ENCODE assay signal across 16 cellular contexts in the genomic region with DNA sequence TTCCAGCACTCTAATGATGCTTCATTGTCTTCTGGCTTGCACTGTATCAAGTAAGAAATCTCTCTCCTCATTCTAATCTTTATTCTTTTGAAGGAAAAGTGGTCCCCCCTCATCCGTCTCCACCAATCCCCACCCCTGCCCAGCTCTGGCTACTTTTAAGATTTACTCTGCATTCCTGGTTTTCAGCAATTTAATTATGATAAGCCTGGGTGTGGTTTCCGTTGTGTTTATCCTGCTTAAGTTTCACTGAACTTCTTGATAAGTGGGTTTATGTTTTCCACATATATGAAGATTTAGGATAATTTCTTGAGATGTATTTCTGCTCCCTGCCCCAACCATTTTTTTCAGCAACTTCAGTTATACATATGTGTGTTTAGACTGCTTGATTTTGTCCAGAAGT.
"Had no signal": no experiment of that assay in that cellular context is flagged by ENCODE, and none has a peak within 500 bp of the region (broad histone marks: within the 10 kb centered on the region; RNA-seq: fewer than 3 reads in every experiment).

No MANE protein-coding gene starts in this region.

- H3K9ac ChIP-seq: neural progenitor cell had no signal

- H3K27ac Mint-ChIP-seq: neural progenitor cell; stimulated activated memory B cell treated with anti-CD40 and anti-IgM and Interleukin-4, amounts not matched to agents 10 μg/mL and 1 μg/mL and 100 μg/mL, for 72 hours; stimulated activated naive CD8-positive, alpha-beta T cell treated with anti-CD3 and anti-CD28 coated beads, Interleukin-15, Interleukin-2, amounts not matched to agents 100 ng/mL and 50 ng/mL, for 24 hours had no signal

- DNase-seq: dermis blood vessel endothelial cell; heart left ventricle; hippocampal formation; mammary epithelial cell; natural killer cell; occipital lobe; pancreas; right lobe of liver; stimulated activated CD4-positive, alpha-beta T cell treated with anti-CD3 and anti-CD28 coated beads, Interleukin-4, amount 100 ng/mL, for 1 hour; stimulated activated CD8-positive, alpha-beta memory T cell treated with anti-CD3 and anti-CD28 coated beads, Interleukin-4, amount 100 ng/mL, for 48 hours; tibial artery; upper lobe of right lung had no signal

- ATAC-seq: heart left ventricle; natural killer cell; pancreas; right lobe of liver; stimulated activated memory B cell treated with anti-CD40 and anti-IgM and Interleukin-4, amounts not matched to agents 10 μg/mL and 1 μg/mL and 100 μg/mL, for 72 hours; upper lobe of right lung had no signal

- H3K36me3 ChIP-seq: pancreas, right lobe of liver, upper lobe of right lung, vagina had no signal

- H3K9me3 ChIP-seq: pancreas, right lobe of liver, tibial artery, vagina had no signal

- H3K4me1 ChIP-seq: pancreas, right lobe of liver, vagina had no signal

- H3K4me3 ChIP-seq: heart left ventricle, neural progenitor cell, pancreas, right lobe of liver, tibial artery, upper lobe of right lung, vagina had no signal

- H3K27me3 ChIP-seq: heart left ventricle, neural progenitor cell, pancreas, right lobe of liver, tibial artery, upper lobe of right lung, vagina had no signal
